Comparison of ENCODE assay signal across 8 cellular contexts in genomic region chr11:108620958-108621772, GRCh38.
DNase-seq lines count a peak whose midpoint lies in the region; ATAC-seq lines count a peak whose summit lies in the region.

No MANE protein-coding gene starts in this region.

- no peak overlapping the region for H3K27ac ChIP-seq in epithelial cell of prostate

- ATAC-seq in GM18508 (IDR thresholded peaks at IDR 0.05; ENCODE audit: insufficient read depth, unreplicated experiment): peak; percentile 84
- peak; percentile 92 for ATAC-seq in GM21526 (IDR thresholded peaks at IDR 0.05; ENCODE audit: low FRiP score, unreplicated experiment)
- ATAC-seq in HG03432 (IDR thresholded peaks at IDR 0.05; ENCODE audit: unreplicated experiment): peak; percentile 93

- DNase-seq in epithelial cell of prostate (ENCODE audit: low read depth, low spot score): peak; percentile 65
- DNase-seq in epidermal melanocyte (ENCODE audit: insufficient read length, low spot score): no peak
- DNase-seq in C1 segment of cervical spinal cord (lab: John Stamatoyannopoulos, UW): no peak
- no peak for DNase-seq in NCI-H1092 (lab: John Stamatoyannopoulos, UW)
- no peak for DNase-seq in stimulated activated naive CD4-positive, alpha-beta T cell (lab: John Stamatoyannopoulos, UW)
